10 cellular contexts compared by ENCODE assay signal in the genomic region with DNA sequence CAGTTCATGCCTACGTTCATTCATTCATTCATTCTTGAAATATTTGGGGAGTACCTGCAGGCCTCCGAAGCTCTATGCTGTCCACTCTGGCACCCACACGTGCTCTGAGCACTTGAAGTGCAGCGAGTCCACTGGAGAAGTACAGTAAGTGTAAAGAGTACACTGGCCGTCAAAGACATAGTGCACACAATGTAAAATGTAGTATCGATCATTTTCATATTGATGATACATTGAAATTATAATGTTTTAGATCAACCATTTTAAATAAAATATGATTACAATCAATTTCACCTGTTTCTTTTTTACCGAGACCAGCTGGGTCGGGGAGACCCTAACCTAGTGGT. TPM values are rescaled to one million over a fixed set of nuclear protein-coding genes. Genes with fewer than 3 reads are reported as not detected.
DNase-seq lines count a peak whose midpoint lies in the region; ATAC-seq, FAIRE-seq and TF ChIP-seq lines count a peak whose summit lies in the region.
"Had no signal": no experiment of that assay in that cellular context is flagged by ENCODE, and none has a peak within 500 bp of the region (broad histone marks: within the 10 kb centered on the region; RNA-seq: fewer than 3 reads in every experiment).

No MANE protein-coding gene starts in this region.

- H3K36me3 ChIP-seq in DND-41 (ENCODE audit: insufficient read depth, low read length) (no peaks in the 10 kb centered on the region), GM12878 (ENCODE audit: control insufficient read depth in 2 of 2, insufficient read depth in 2 of 2, low read length in 1 of 2) (no peaks in the 10 kb centered on the region), parathyroid adenoma (ENCODE audit: control insufficient read depth, insufficient read depth, low read length) (no peaks in the 10 kb centered on the region)
- H3K36me3 ChIP-seq: breast epithelium, ovary had no signal

- BruUV-seq in GM12878 (replicated peaks; lab: Mats Ljungman, UMichigan), result no TSS peak

- H3K9ac ChIP-seq in DND-41 (ENCODE audit: low read depth, low read length), result no peak overlapping the region
- no peak overlapping the region for H3K9ac ChIP-seq in GM12878 (ENCODE audit: control insufficient read depth, insufficient read depth, low read length)
- no peak overlapping the region for H3K9ac ChIP-seq in parathyroid adenoma

- H3K9me3 ChIP-seq in DND-41 (ENCODE audit: insufficient read depth, low read length, severe bottlenecking), result no peaks in the 10 kb centered on the region
- H3K9me3 ChIP-seq in GM12878 (replicated peaks; ENCODE audit: control insufficient read depth, insufficient read depth, low read length), result no peaks in the 10 kb centered on the region
- no peaks in the 10 kb centered on the region for H3K9me3 ChIP-seq in parathyroid adenoma (ENCODE audit: control insufficient read depth, low read length)
- H3K9me3 ChIP-seq: breast epithelium, ovary had no signal

- RAD21 ChIA-PET in GM12878 (lab: Charles Lee; ENCODE audit: unreplicated experiment), result interaction anchor here (0.6 to 2.7 kb wide), 3 partner anchors 65 to 214 kb away, joined by 3 to 10 read pairs (median 5); no protein-coding TSS in a partner anchor

- TF ChIP-seq CTCF in DND-41 (IDR thresholded peaks at IDR 0.05; ENCODE audit: borderline replicate concordance, extremely low read depth, low read length, poor library complexity, severe bottlenecking), result no peak
- TF ChIP-seq CTCF in GM12878 (IDR thresholded peaks at IDR 0.05 in 2 of 3, conservative IDR thresholded peaks at IDR 0.05 in 1 of 3; ENCODE audit: control insufficient read depth in 2 of 3, extremely low read depth in 1 of 3, insufficient read depth in 1 of 3, low read depth in 3 of 3, low read length in 3 of 3), result no peak
- TF ChIP-seq CTCF in parathyroid adenoma (IDR thresholded peaks at IDR 0.05), result no peak

- no peaks in the 10 kb centered on the region for H3K79me2 ChIP-seq in DND-41 (ENCODE audit: insufficient read depth, low read length)
- no peaks in the 10 kb centered on the region for H3K79me2 ChIP-seq in GM12878 (ENCODE audit: control insufficient read depth, insufficient read depth, low read length)
- H3K79me2 ChIP-seq in parathyroid adenoma, result no peaks in the 10 kb centered on the region

- TF ChIP-seq POLR2A in GM12878 (IDR thresholded peaks at IDR 0.05; ENCODE audit: low read depth, low read length), result no peak

- no peaks in the 10 kb centered on the region for H4K20me1 ChIP-seq in DND-41 (ENCODE audit: insufficient read depth, low read length)
- H4K20me1 ChIP-seq in GM12878 (ENCODE audit: control insufficient read depth, insufficient read depth), result no peaks in the 10 kb centered on the region

- ATAC-seq in DND-41 (ENCODE audit: insufficient read depth, low read depth) (peak; percentile 35; the same call in 2 of the 3 replicates), HG03175 (IDR thresholded peaks at IDR 0.05; ENCODE audit: unreplicated experiment) (peak; percentile 24), GM12878 (peak; percentile 18), HG03565 (IDR thresholded peaks at IDR 0.05; ENCODE audit: unreplicated experiment) (no peak)

- peak overlapping the region; percentile 78 for H2AFZ ChIP-seq in DND-41 (ENCODE audit: low read depth, low read length)
- no peak overlapping the region; the same call in 1 of the 2 replicates for H2AFZ ChIP-seq in GM12878 (ENCODE audit: control insufficient read depth, low read depth, low read length)
- peak overlapping the region; percentile 68 for H2AFZ ChIP-seq in parathyroid adenoma

- H3K27ac ChIP-seq in DND-41 (ENCODE audit: low read length) (no peak overlapping the region), GM12878 (ENCODE audit: control insufficient read depth, insufficient read depth) (no peak overlapping the region), parathyroid adenoma (no peak overlapping the region)
- H3K27ac ChIP-seq: breast epithelium, ovary had no signal

- H3K27me3 ChIP-seq in DND-41 (ENCODE audit: insufficient read depth, low read length, poor library complexity) (no peaks in the 10 kb centered on the region), GM12878 (replicated peaks in 1 of 2; ENCODE audit: control insufficient read depth in 2 of 2, insufficient read depth in 2 of 2, low read length in 1 of 2) (no peaks in the 10 kb centered on the region), parathyroid adenoma (ENCODE audit: control insufficient read depth, insufficient read depth, low read length) (no peaks in the 10 kb centered on the region)
- H3K27me3 ChIP-seq: breast epithelium, ovary had no signal

- in situ Hi-C loops in GM12878 (cut with MboI), result no loop called here

- intact Hi-C loops in GM12878 (cut with micrococcal nuclease; ENCODE audit: unreplicated experiment), result loop anchor here (1.0 to 2.0 kb wide), 3 partner anchors 65 to 334 kb away; no protein-coding TSS in a partner anchor

- POLR2A ChIA-PET in GM12878 (lab: Charles Lee), result no interaction called here

- H3K4me3 ChIP-seq in DND-41 (ENCODE audit: low read depth in 1 of 2, low read length in 2 of 2), result no peak overlapping the region
- no peak overlapping the region for H3K4me3 ChIP-seq in GM12878
- H3K4me3 ChIP-seq in parathyroid adenoma (ENCODE audit: low read depth, low read length), result no peak overlapping the region
- H3K4me3 ChIP-seq: breast epithelium, ovary had no signal

- SMC1A ChIA-PET in GM12878 (lab: Charles Lee; ENCODE audit: uncharacterized antibody, unreplicated experiment), result interaction anchor here (1.6 to 11.9 kb wide), 3 partner anchors 63 to 72 kb away, joined by 4 to 138 read pairs (median 5); no protein-coding TSS in a partner anchor

- no peak for TF ChIP-seq EP300 in GM12878 (IDR thresholded peaks at IDR 0.05; ENCODE audit: borderline replicate concordance in 1 of 2, control insufficient read depth in 1 of 2, low read depth in 2 of 2, low read length in 2 of 2)

- FAIRE-seq in GM12878 (lab: Jason Lieb, UNC), result no peak

- DNase-seq in DND-41, result no peak
- DNase-seq in GM12878 (ENCODE audit: low read depth, low spot score), result no peak
- no peak for DNase-seq in NCI-H446 treated with DMSO at 0.1 percent for 48 hours (lab: John Stamatoyannopoulos, UW)
- DNase-seq in DMS153 treated with DMSO at 0.1 percent for 48 hours (lab: John Stamatoyannopoulos, UW; ENCODE audit: unreplicated experiment), result no peak

- TF ChIP-seq RAD21 in GM12878 (IDR thresholded peaks at IDR 0.05; ENCODE audit: insufficient read depth, low read depth, low read length), result no peak

- H3K4me2 ChIP-seq in DND-41 (ENCODE audit: insufficient read depth, low read length), result no peak overlapping the region
- H3K4me2 ChIP-seq in GM12878 (ENCODE audit: control insufficient read depth, insufficient read depth), result no peak overlapping the region
- H3K4me2 ChIP-seq in parathyroid adenoma (ENCODE audit: low read length), result no peak overlapping the region

- WGBS in GM12878 (ENCODE audit: insufficient coverage, insufficient replicate concordance, low lambda C conversion rate, missing lambda C conversion rate), result 45% methylated on average over 8 of the region's 8 CpGs

- CTCF ChIA-PET in GM12878 (lab: Yijun Ruan, JAX), result interaction anchor here (0.7 to 5.8 kb wide), 10 partner anchors 50 to 340 kb away, joined by 3 to 117 read pairs (median 3); a partner anchor contains a TSS

- H3K4me1 ChIP-seq in DND-41 (ENCODE audit: insufficient read depth, low read length), result peaks cover 5% of the 10 kb centered on the region; the same call in 1 of the 2 replicates
- H3K4me1 ChIP-seq in GM12878 (ENCODE audit: control insufficient read depth, insufficient read depth, low read length), result no peaks in the 10 kb centered on the region
- no peaks in the 10 kb centered on the region for H3K4me1 ChIP-seq in parathyroid adenoma
- H3K4me1 ChIP-seq: breast epithelium had no signal

RNA-seq across cellular contexts. Expression of a gene that starts 37.0 kb away (rescaled TPM):
- total RNA-seq in GM12878 (2013; cell fraction: nucleolus; rRNA removed), result 43.4 and 43.6 TPM in 2 replicates
- total RNA-seq in GM12878 (2014; rRNA removed) (9.0 and 10.1 TPM in 2 replicates), GM12878 (2014; rRNA removed; fragmentation: Illumina TruSeq; extraction: Trizol) (15.1 and 16.6 TPM in 2 replicates), GM12878 (2021) (17.3 and 18.6 TPM in 2 replicates)
- polyA plus RNA-seq in GM12878 (2011; ENCODE audit: low read depth), result 7.6 TPM
- polyA plus RNA-seq in GM12878 (2011; rRNA removed) (8.7 and 13.9 TPM in 2 replicates), GM12878 (2014; fragmentation: Illumina TruSeq; extraction: Trizol) (17.9 and 23.2 TPM in 2 replicates), GM12878 (2014; fragmentation: Nextera tagmentation; extraction: Ambion mirVana) (1 to 10 TPM; 2.5 to 2.8 TPM), GM12878 (2014; rRNA removed) (9.9 and 10.5 TPM in 2 replicates), GM12878 (2016; fragmentation: Nextera tagmentation; extraction: Ambion mirVana) (1 to 10 TPM in 1 of 2 experiments, under 1 TPM in 1; 0.77 to 1.5 TPM)
- 4.0 and 4.4 TPM in 2 replicates for polyA plus RNA-seq in GM12878 (2011; cell fraction: cytosol; rRNA removed)
- polyA plus RNA-seq in GM12878 (2011; cell fraction: nucleus; rRNA removed), result 7.5 and 8.0 TPM in 2 replicates
- polyA plus RNA-seq in GM12878 (2012), result 11.2 and 11.4 TPM in 2 replicates
- 5.1 and 5.8 TPM in 2 replicates for polyA minus RNA-seq in GM12878 (2011; rRNA and poly(A)+ RNA removed)
- 4.8 and 5.5 TPM in 2 replicates for polyA minus RNA-seq in GM12878 (2011; cell fraction: cytosol; rRNA and poly(A)+ RNA removed)
- polyA minus RNA-seq in GM12878 (2011; cell fraction: nucleus; rRNA and poly(A)+ RNA removed), result 4.7 and 6.7 TPM in 2 replicates

RNA-seq across cellular contexts. Expression of a gene that starts 56.5 kb away (rescaled TPM):
- 406 and 444 TPM in 2 replicates for total RNA-seq in GM12878 (2013; cell fraction: nucleolus; rRNA removed)
- total RNA-seq in GM12878 (2014; rRNA removed) (154 and 176 TPM in 2 replicates), GM12878 (2014; rRNA removed; fragmentation: Illumina TruSeq; extraction: Trizol) (63.7 and 66.1 TPM in 2 replicates), GM12878 (2021) (224 and 232 TPM in 2 replicates)
- 91.4 TPM for polyA plus RNA-seq in GM12878 (2011; ENCODE audit: low read depth)
- polyA plus RNA-seq in GM12878 (2011; rRNA removed) (54.3 and 118 TPM in 2 replicates), GM12878 (2014; fragmentation: Illumina TruSeq; extraction: Trizol) (36.1 and 77.2 TPM in 2 replicates), GM12878 (2014; fragmentation: Nextera tagmentation; extraction: Ambion mirVana) (1 to 10 TPM; 1.8 to 3.3 TPM), GM12878 (2014; rRNA removed) (150 and 184 TPM in 2 replicates), GM12878 (2016; fragmentation: Nextera tagmentation; extraction: Ambion mirVana) (100 to 1,000 TPM; 185 to 216 TPM)
- polyA plus RNA-seq in GM12878 (2011; cell fraction: cytosol; rRNA removed), result 111 and 152 TPM in 2 replicates
- polyA plus RNA-seq in GM12878 (2011; cell fraction: nucleus; rRNA removed), result 518 and 587 TPM in 2 replicates
- polyA plus RNA-seq in GM12878 (2012), result 195 and 215 TPM in 2 replicates
- 230 and 324 TPM in 2 replicates for polyA minus RNA-seq in GM12878 (2011; rRNA and poly(A)+ RNA removed)
- polyA minus RNA-seq in GM12878 (2011; cell fraction: cytosol; rRNA and poly(A)+ RNA removed), result 97.1 and 110 TPM in 2 replicates
- polyA minus RNA-seq in GM12878 (2011; cell fraction: nucleus; rRNA and poly(A)+ RNA removed), result 238 and 294 TPM in 2 replicates
- total RNA-seq: M059J had no signal
